1 cellular context compared by ENCODE assay signal in the genomic region with DNA sequence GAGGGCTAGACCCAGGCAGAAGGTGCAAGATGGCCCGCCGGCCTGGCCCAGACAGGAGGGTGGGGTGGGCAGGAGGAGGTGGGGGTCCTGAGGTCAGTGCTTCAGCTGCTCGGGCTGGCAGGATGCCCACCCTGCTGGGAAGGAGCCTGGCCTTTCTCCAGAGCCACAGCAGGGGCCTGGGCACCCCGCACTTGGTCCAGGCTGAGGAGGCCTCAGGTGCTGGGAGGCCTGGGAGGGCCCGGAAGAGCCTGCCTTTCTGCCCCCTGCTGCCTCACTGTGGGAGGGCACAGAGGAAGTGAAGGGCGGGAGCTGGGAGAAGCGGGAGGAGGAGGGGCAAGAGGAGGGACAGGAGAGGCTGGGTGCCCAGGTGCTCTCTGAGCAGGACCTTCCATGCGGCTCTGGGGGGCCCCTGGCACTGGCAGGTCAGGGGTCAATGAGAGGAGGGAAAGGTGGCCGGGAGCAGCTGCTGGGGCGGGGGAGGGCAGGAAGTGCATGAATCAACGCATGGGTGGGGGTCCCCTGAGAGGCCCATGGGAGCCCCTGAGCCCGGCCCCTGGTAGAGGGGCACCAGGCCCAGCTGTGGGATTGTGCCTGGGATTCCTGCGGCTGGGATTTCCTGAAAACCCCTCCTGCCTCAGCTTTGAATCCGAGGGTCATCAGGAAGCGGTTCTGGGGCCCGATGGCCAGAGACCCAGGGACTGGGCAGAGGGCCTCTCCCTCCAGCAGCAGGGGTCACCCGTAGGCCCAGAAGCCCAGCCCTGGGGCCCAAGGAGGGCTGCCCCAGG.
A peak's percentile ranks its signal among the peaks of the same experiment; 100 is the strongest.
TF ChIP-seq lines count a peak whose summit lies in the region.

No MANE protein-coding gene starts in this region.

TF ChIP-seq in HEK293, 187 proteins besides CTCF, POLR2A, EP300 and RAD21 (continued from another document and continues in another):
- TF ChIP-seq, protein P1, sequence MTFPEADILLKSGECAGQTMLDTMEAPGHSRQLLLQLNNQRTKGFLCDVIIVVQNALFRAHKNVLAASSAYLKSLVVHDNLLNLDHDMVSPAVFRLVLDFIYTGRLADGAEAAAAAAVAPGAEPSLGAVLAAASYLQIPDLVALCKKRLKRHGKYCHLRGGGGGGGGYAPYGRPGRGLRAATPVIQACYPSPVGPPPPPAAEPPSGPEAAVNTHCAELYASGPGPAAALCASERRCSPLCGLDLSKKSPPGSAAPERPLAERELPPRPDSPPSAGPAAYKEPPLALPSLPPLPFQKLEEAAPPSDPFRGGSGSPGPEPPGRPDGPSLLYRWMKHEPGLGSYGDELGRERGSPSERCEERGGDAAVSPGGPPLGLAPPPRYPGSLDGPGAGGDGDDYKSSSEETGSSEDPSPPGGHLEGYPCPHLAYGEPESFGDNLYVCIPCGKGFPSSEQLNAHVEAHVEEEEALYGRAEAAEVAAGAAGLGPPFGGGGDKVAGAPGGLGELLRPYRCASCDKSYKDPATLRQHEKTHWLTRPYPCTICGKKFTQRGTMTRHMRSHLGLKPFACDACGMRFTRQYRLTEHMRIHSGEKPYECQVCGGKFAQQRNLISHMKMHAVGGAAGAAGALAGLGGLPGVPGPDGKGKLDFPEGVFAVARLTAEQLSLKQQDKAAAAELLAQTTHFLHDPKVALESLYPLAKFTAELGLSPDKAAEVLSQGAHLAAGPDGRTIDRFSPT (tag by site-specific recombination; IDR thresholded peaks at IDR 0.05) = 0 out of 2 replicates have a peak, but pooled peaks have one; percentile 43
- 0 out of 2 replicates have a peak, but pooled peaks have one; percentile 14 for TF ChIP-seq ZSCAN16 (tag by site-specific recombination; IDR thresholded peaks at IDR 0.05)
- TF ChIP-seq ZBTB17 (tag by site-specific recombination; IDR thresholded peaks at IDR 0.05) = no peak
- TF ChIP-seq ZNF10 (tag by site-specific recombination; IDR thresholded peaks at IDR 0.05) = 0 out of 2 replicates have a peak, but pooled peaks have one; percentile 18
- no peak for TF ChIP-seq MYNN (tag by site-specific recombination; IDR thresholded peaks at IDR 0.05; ENCODE audit: borderline replicate concordance)
- no peak for TF ChIP-seq ZNF404 (tag by site-specific recombination; IDR thresholded peaks at IDR 0.05)
- TF ChIP-seq, protein P2, sequence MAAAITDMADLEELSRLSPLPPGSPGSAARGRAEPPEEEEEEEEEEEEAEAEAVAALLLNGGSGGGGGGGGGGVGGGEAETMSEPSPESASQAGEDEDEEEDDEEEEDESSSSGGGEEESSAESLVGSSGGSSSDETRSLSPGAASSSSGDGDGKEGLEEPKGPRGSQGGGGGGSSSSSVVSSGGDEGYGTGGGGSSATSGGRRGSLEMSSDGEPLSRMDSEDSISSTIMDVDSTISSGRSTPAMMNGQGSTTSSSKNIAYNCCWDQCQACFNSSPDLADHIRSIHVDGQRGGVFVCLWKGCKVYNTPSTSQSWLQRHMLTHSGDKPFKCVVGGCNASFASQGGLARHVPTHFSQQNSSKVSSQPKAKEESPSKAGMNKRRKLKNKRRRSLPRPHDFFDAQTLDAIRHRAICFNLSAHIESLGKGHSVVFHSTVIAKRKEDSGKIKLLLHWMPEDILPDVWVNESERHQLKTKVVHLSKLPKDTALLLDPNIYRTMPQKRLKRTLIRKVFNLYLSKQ (tag by site-specific recombination; IDR thresholded peaks at IDR 0.05; ENCODE audit: borderline replicate concordance) = no peak
- peak; percentile 96 for TF ChIP-seq ZNF423 (tag by site-specific recombination; IDR thresholded peaks at IDR 0.05)
- TF ChIP-seq WT1 (tag by site-specific recombination; IDR thresholded peaks at IDR 0.05) = peak; percentile 75
- peak; percentile 81 for TF ChIP-seq SP2 (tag by site-specific recombination; IDR thresholded peaks at IDR 0.05)
- TF ChIP-seq, protein P3, sequence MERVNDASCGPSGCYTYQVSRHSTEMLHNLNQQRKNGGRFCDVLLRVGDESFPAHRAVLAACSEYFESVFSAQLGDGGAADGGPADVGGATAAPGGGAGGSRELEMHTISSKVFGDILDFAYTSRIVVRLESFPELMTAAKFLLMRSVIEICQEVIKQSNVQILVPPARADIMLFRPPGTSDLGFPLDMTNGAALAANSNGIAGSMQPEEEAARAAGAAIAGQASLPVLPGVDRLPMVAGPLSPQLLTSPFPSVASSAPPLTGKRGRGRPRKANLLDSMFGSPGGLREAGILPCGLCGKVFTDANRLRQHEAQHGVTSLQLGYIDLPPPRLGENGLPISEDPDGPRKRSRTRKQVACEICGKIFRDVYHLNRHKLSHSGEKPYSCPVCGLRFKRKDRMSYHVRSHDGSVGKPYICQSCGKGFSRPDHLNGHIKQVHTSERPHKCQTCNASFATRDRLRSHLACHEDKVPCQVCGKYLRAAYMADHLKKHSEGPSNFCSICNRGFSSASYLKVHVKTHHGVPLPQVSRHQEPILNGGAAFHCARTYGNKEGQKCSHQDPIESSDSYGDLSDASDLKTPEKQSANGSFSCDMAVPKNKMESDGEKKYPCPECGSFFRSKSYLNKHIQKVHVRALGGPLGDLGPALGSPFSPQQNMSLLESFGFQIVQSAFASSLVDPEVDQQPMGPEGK (tag by site-specific recombination; IDR thresholded peaks at IDR 0.05) = peak; percentile 66
- TF ChIP-seq ZEB2 (tag by site-specific recombination; IDR thresholded peaks at IDR 0.05) = 0 out of 2 replicates have a peak, but pooled peaks have one; percentile 28
- TF ChIP-seq ZNF701 (tag by site-specific recombination; IDR thresholded peaks at IDR 0.05) = no peak
- TF ChIP-seq ZNF626 (tag by site-specific recombination; IDR thresholded peaks at IDR 0.05) = no peak
- no peak for TF ChIP-seq ZNF184 (tag by site-specific recombination; IDR thresholded peaks at IDR 0.05)
- TF ChIP-seq GFI1B (tag by site-specific recombination; IDR thresholded peaks at IDR 0.05) = no peak
- TF ChIP-seq EGR2 (tag by site-specific recombination; IDR thresholded peaks at IDR 0.05; ENCODE audit: low read depth) = peak; percentile 51
- TF ChIP-seq ZXDB (tag by site-specific recombination; IDR thresholded peaks at IDR 0.05) = peak; percentile 54
- TF ChIP-seq, protein P4, sequence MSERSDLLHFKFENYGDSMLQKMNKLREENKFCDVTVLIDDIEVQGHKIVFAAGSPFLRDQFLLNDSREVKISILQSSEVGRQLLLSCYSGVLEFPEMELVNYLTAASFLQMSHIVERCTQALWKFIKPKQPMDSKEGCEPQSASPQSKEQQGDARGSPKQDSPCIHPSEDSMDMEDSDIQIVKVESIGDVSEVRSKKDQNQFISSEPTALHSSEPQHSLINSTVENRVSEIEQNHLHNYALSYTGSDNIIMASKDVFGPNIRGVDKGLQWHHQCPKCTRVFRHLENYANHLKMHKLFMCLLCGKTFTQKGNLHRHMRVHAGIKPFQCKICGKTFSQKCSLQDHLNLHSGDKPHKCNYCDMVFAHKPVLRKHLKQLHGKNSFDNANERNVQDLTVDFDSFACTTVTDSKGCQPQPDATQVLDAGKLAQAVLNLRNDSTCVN (tag by site-specific recombination; optimal IDR thresholded peaks at IDR 0.05) = no peak
- TF ChIP-seq, protein P5, sequence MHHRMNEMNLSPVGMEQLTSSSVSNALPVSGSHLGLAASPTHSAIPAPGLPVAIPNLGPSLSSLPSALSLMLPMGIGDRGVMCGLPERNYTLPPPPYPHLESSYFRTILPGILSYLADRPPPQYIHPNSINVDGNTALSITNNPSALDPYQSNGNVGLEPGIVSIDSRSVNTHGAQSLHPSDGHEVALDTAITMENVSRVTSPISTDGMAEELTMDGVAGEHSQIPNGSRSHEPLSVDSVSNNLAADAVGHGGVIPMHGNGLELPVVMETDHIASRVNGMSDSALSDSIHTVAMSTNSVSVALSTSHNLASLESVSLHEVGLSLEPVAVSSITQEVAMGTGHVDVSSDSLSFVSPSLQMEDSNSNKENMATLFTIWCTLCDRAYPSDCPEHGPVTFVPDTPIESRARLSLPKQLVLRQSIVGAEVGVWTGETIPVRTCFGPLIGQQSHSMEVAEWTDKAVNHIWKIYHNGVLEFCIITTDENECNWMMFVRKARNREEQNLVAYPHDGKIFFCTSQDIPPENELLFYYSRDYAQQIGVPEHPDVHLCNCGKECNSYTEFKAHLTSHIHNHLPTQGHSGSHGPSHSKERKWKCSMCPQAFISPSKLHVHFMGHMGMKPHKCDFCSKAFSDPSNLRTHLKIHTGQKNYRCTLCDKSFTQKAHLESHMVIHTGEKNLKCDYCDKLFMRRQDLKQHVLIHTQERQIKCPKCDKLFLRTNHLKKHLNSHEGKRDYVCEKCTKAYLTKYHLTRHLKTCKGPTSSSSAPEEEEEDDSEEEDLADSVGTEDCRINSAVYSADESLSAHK (tag by site-specific recombination; IDR thresholded peaks at IDR 0.05) = no peak
- peak; percentile 94 for TF ChIP-seq ZNF341 (tag by site-specific recombination; IDR thresholded peaks at IDR 0.05; ENCODE audit: low read depth)
- TF ChIP-seq ZNF600 (tag by site-specific recombination; IDR thresholded peaks at IDR 0.05) = peak; percentile 27; the same call in 1 of the 2 replicates
- peak; percentile 93 for TF ChIP-seq SP3 (tag by site-specific recombination; IDR thresholded peaks at IDR 0.05)
- peak; percentile 60; the same call in 1 of the 2 replicates for TF ChIP-seq KLF7 (tag by site-specific recombination; IDR thresholded peaks at IDR 0.05; ENCODE audit: borderline replicate concordance)
- no peak for TF ChIP-seq TRIM28 (IDR thresholded peaks at IDR 0.05; ENCODE audit: borderline replicate concordance, low read length)
- TF ChIP-seq, protein P6, sequence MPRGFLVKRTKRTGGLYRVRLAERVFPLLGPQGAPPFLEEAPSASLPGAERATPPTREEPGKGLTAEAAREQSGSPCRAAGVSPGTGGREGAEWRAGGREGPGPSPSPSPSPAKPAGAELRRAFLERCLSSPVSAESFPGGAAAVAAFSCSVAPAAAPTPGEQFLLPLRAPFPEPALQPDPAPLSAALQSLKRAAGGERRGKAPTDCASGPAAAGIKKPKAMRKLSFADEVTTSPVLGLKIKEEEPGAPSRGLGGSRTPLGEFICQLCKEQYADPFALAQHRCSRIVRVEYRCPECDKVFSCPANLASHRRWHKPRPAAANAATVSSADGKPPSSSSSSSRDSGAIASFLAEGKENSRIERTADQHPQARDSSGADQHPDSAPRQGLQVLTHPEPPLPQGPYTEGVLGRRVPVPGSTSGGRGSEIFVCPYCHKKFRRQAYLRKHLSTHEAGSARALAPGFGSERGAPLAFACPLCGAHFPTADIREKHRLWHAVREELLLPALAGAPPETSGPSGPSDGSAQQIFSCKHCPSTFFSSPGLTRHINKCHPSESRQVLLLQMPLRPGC (tag by site-specific recombination; IDR thresholded peaks at IDR 0.05) = no peak
- TF ChIP-seq BCL11B (tag by site-specific recombination; IDR thresholded peaks at IDR 0.05; ENCODE audit: low read depth) = peak; percentile 38; the same call in 1 of the 2 replicates
- peak; percentile 34 for TF ChIP-seq ZFHX2 (tag by site-specific recombination; conservative IDR thresholded peaks at IDR 0.05)
- TF ChIP-seq, protein P7, sequence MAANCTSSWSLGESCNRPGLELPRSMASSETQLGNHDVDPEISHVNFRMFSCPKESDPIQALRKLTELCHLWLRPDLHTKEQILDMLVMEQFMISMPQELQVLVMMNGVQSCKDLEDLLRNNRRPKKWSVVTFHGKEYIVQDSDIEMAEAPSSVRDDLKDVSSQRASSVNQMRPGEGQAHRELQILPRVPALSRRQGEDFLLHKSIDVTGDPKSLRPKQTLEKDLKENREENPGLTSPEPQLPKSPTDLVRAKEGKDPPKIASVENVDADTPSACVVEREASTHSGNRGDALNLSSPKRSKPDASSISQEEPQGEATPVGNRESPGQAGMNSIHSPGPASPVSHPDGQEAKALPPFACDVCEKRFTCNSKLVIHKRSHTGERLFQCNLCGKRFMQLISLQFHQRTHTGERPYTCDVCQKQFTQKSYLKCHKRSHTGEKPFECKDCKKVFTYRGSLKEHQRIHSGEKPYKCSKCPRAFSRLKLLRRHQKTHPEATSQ (tag by site-specific recombination; IDR thresholded peaks at IDR 0.05) = 0 out of 2 replicates have a peak, but pooled peaks have one; percentile 27
- no peak for TF ChIP-seq ZNF16 (tag by site-specific recombination; IDR thresholded peaks at IDR 0.05; ENCODE audit: low read depth)
- TF ChIP-seq SP7 (tag by site-specific recombination; IDR thresholded peaks at IDR 0.05) = peak; percentile 50
- TF ChIP-seq, protein P8, sequence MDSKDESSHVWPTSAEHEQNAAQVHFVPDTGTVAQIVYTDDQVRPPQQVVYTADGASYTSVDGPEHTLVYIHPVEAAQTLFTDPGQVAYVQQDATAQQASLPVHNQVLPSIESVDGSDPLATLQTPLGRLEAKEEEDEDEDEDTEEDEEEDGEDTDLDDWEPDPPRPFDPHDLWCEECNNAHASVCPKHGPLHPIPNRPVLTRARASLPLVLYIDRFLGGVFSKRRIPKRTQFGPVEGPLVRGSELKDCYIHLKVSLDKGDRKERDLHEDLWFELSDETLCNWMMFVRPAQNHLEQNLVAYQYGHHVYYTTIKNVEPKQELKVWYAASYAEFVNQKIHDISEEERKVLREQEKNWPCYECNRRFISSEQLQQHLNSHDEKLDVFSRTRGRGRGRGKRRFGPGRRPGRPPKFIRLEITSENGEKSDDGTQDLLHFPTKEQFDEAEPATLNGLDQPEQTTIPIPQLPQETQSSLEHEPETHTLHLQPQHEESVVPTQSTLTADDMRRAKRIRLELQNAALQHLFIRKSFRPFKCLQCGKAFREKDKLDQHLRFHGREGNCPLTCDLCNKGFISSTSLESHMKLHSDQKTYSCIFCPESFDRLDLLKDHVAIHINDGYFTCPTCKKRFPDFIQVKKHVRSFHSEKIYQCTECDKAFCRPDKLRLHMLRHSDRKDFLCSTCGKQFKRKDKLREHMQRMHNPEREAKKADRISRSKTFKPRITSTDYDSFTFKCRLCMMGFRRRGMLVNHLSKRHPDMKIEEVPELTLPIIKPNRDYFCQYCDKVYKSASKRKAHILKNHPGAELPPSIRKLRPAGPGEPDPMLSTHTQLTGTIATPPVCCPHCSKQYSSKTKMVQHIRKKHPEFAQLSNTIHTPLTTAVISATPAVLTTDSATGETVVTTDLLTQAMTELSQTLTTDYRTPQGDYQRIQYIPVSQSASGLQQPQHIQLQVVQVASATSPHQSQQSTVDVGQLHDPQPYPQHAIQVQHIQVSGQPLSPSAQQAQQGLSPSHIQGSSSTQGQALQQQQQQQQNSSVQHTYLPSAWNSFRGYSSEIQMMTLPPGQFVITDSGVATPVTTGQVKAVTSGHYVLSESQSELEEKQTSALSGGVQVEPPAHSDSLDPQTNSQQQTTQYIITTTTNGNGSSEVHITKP (tag by site-specific recombination; IDR thresholded peaks at IDR 0.05) = peak; percentile 46; the same call in 1 of the 2 replicates
- TF ChIP-seq, protein P9, sequence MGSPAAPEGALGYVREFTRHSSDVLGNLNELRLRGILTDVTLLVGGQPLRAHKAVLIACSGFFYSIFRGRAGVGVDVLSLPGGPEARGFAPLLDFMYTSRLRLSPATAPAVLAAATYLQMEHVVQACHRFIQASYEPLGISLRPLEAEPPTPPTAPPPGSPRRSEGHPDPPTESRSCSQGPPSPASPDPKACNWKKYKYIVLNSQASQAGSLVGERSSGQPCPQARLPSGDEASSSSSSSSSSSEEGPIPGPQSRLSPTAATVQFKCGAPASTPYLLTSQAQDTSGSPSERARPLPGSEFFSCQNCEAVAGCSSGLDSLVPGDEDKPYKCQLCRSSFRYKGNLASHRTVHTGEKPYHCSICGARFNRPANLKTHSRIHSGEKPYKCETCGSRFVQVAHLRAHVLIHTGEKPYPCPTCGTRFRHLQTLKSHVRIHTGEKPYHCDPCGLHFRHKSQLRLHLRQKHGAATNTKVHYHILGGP (tag by site-specific recombination; IDR thresholded peaks at IDR 0.05) = no peak
- TF ChIP-seq ZBTB20 (tag by site-specific recombination; IDR thresholded peaks at IDR 0.05) = peak; percentile 32; the same call in 1 of the 2 replicates
- peak; percentile 71; the same call in 1 of the 2 replicates for TF ChIP-seq GLIS2 (tag by site-specific recombination; IDR thresholded peaks at IDR 0.05)
- no peak for TF ChIP-seq ZNF785 (tag by site-specific recombination; IDR thresholded peaks at IDR 0.05)
- TF ChIP-seq KLF1 (tag by site-specific recombination; IDR thresholded peaks at IDR 0.05) = peak; percentile 83
- TF ChIP-seq ZNF335 (tag by site-specific recombination; conservative IDR thresholded peaks at IDR 0.05) = 0 out of 2 replicates have a peak, but pooled peaks have one; percentile 17
- peak; percentile 100 for TF ChIP-seq GLIS1 (tag by site-specific recombination; IDR thresholded peaks at IDR 0.05)
- no peak for TF ChIP-seq ZNF621 (tag by site-specific recombination; IDR thresholded peaks at IDR 0.05)
